ENCODE assay signal across 1 cellular context in genomic region chr20:51647674-51648570, GRCh38.
A peak's percentile ranks its signal among the peaks of the same experiment; 100 is the strongest.
TF ChIP-seq lines count a peak whose summit lies in the region.

No MANE protein-coding gene starts in this region.

TF ChIP-seq in HepG2, 621 proteins besides CTCF, POLR2A, EP300 and RAD21 (continued from another document):
- peak; percentile 84; the same call in 1 of the 2 replicates for TF ChIP-seq ZBTB4 (CRISPR knock-in tag; IDR thresholded peaks at IDR 0.05; ENCODE audit: borderline replicate concordance)
- no peak for TF ChIP-seq SMARCE1 (IDR thresholded peaks at IDR 0.05; ENCODE audit: borderline replicate concordance)
- no peak for TF ChIP-seq ZNF280D (CRISPR knock-in tag; IDR thresholded peaks at IDR 0.05)
- peak; percentile 79 for TF ChIP-seq HNF4A (CRISPR knock-in tag; IDR thresholded peaks at IDR 0.05)
- TF ChIP-seq KMT2B (CRISPR knock-in tag; IDR thresholded peaks at IDR 0.05), result no peak
- TF ChIP-seq ZNF230 (CRISPR knock-in tag; IDR thresholded peaks at IDR 0.05), result 0 out of 2 replicates have a peak, but pooled peaks have one; percentile 43
- TF ChIP-seq RFX1 (IDR thresholded peaks at IDR 0.05), result no peak
